16 cellular contexts compared by ENCODE assay signal in genomic region chr12:92784356-92784755, GRCh38.
A peak's percentile ranks its signal among the peaks of the same experiment; 100 is the strongest.
DNase-seq lines count a peak whose midpoint lies in the region; ATAC-seq and TF ChIP-seq lines count a peak whose summit lies in the region.
"Had no signal": no experiment of that assay in that cellular context is flagged by ENCODE, and none has a peak within 500 bp of the region (broad histone marks: within the 10 kb centered on the region; RNA-seq: fewer than 3 reads in every experiment).

No MANE protein-coding gene starts in this region.

- H2AFZ ChIP-seq in GM23248 (no peak overlapping the region), mesenchymal stem cell (ENCODE audit: low read depth, low read length) (no peak overlapping the region)

- intact Hi-C loops in left ventricle myocardium inferior (cut with micrococcal nuclease) = loop anchor here (10.0 kb wide), 1 partner anchor 640 kb away; no protein-coding TSS in a partner anchor
- intact Hi-C loops in activated T-helper 1 cell treated with anti-CD3 and anti-CD28 coated beads, Interleukin-12 subunit alpha, Interleukin-12 subunit beta, Interleukin-2, Interleukin-4 antibody, amounts not matched to agents 30 ng/mL and 10 ng/mL and 1 ng/mL, durations not matched to agents 14 hours and 24 hours and 36 hours (cut with micrococcal nuclease) = no loop called here

- H3K36me3 ChIP-seq in GM23248 (ENCODE audit: low read depth) (peaks cover 18% of the 10 kb centered on the region), mesenchymal stem cell (ENCODE audit: control insufficient read depth in 1 of 2, insufficient read depth in 2 of 2, low read depth in 1 of 2, low read length in 2 of 2) (peaks cover 0 to 75% of the 10 kb centered on the region in 2 experiments), left ventricle myocardium inferior (peaks cover 18% of the 10 kb centered on the region)

- H3K27ac ChIP-seq in GM23248 (peak overlapping the region; percentile 28), mesenchymal stem cell (ENCODE audit: low read length, poor library complexity, severe bottlenecking) (peak overlapping the region; percentile 72), left ventricle myocardium inferior (replicated peaks) (no peak overlapping the region)
- H3K27ac ChIP-seq: esophagus muscularis mucosa, SJSA1, testis had no signal

- H3K14ac ChIP-seq in mesenchymal stem cell (ENCODE audit: low read length in 2 of 2) = no peak overlapping the region

- H4K20me1 ChIP-seq in GM23248 (ENCODE audit: insufficient read depth) = no peaks in the 10 kb centered on the region

- H3K27me3 ChIP-seq in GM23248 (replicated peaks; ENCODE audit: insufficient read depth) = no peaks in the 10 kb centered on the region
- no peaks in the 10 kb centered on the region for H3K27me3 ChIP-seq in mesenchymal stem cell (ENCODE audit: control insufficient read depth in 1 of 2, insufficient read depth in 1 of 2, low read length in 2 of 2)
- no peaks in the 10 kb centered on the region for H3K27me3 ChIP-seq in left ventricle myocardium inferior (ENCODE audit: low read depth)
- H3K27me3 ChIP-seq: esophagus muscularis mucosa, SJSA1, testis had no signal

- peaks cover 6% of the 10 kb centered on the region for H3K36me3 Mint-ChIP-seq in activated T-helper 1 cell treated with anti-CD3 and anti-CD28 coated beads, Interleukin-12 subunit alpha, Interleukin-12 subunit beta, Interleukin-2, Interleukin-4 antibody, amounts not matched to agents 30 ng/mL and 10 ng/mL and 1 ng/mL, durations not matched to agents 14 hours and 24 hours and 36 hours (ENCODE audit: low read depth)

- no peak overlapping the region for H4K8ac ChIP-seq in mesenchymal stem cell (ENCODE audit: low read length)

- no peaks in the 10 kb centered on the region for H3K9me3 ChIP-seq in GM23248 (ENCODE audit: low read depth)
- no peaks in the 10 kb centered on the region for H3K9me3 ChIP-seq in mesenchymal stem cell (ENCODE audit: control insufficient read depth, low read length)
- H3K9me3 ChIP-seq in left ventricle myocardium inferior (replicated peaks) = no peaks in the 10 kb centered on the region
- H3K9me3 ChIP-seq: esophagus muscularis mucosa, SJSA1, testis had no signal

- no peak overlapping the region for H3K4me3 Mint-ChIP-seq in activated T-helper 1 cell treated with anti-CD3 and anti-CD28 coated beads, Interleukin-12 subunit alpha, Interleukin-12 subunit beta, Interleukin-2, Interleukin-4 antibody, amounts not matched to agents 30 ng/mL and 10 ng/mL and 1 ng/mL, durations not matched to agents 14 hours and 24 hours and 36 hours
- H3K4me3 Mint-ChIP-seq: activated naive CD8-positive, alpha-beta T cell treated with anti-CD3 and anti-CD28 coated beads for 36 hours; naive thymus-derived CD8-positive, alpha-beta T cell had no signal

- no peak overlapping the region for H2BK120ac ChIP-seq in mesenchymal stem cell (ENCODE audit: low read depth, low read length)

- in situ Hi-C loops in GM23248 (cut with MboI) = no loop called here

- H3K23ac ChIP-seq in mesenchymal stem cell (ENCODE audit: low read length in 2 of 2) = no peak overlapping the region

- no peak overlapping the region for H3K4me3 ChIP-seq in GM23248
- H3K4me3 ChIP-seq in choroid plexus epithelial cell (ENCODE audit: low read depth, low read length) = no peak overlapping the region
- no peak overlapping the region for H3K4me3 ChIP-seq in mesenchymal stem cell (ENCODE audit: insufficient read depth in 1 of 2, low read depth in 1 of 2, low read length in 2 of 2)
- no peak overlapping the region for H3K4me3 ChIP-seq in left ventricle myocardium inferior
- H3K4me3 ChIP-seq: esophagus muscularis mucosa, K562, SJSA1, testis had no signal

- no peak overlapping the region for H4K91ac ChIP-seq in mesenchymal stem cell (ENCODE audit: low read length)

- H3K9me2 ChIP-seq in GM23248 (ENCODE audit: insufficient read depth) = no peaks in the 10 kb centered on the region

- H3K9me3 Mint-ChIP-seq in activated T-helper 1 cell treated with anti-CD3 and anti-CD28 coated beads, Interleukin-12 subunit alpha, Interleukin-12 subunit beta, Interleukin-2, Interleukin-4 antibody, amounts not matched to agents 30 ng/mL and 10 ng/mL and 1 ng/mL, durations not matched to agents 14 hours and 24 hours and 36 hours = no peaks in the 10 kb centered on the region
- H3K9me3 Mint-ChIP-seq: activated naive CD8-positive, alpha-beta T cell treated with anti-CD3 and anti-CD28 coated beads for 36 hours; naive thymus-derived CD8-positive, alpha-beta T cell had no signal

- H2BK5ac ChIP-seq in mesenchymal stem cell (ENCODE audit: low read depth, low read length, poor library complexity, severe bottlenecking) = no peak overlapping the region

- H3K79me1 ChIP-seq in mesenchymal stem cell (replicated peaks; ENCODE audit: low read length, poor library complexity, severe bottlenecking) = peaks cover 2% of the 10 kb centered on the region

- no peak overlapping the region for H2BK15ac ChIP-seq in mesenchymal stem cell (ENCODE audit: low read depth, poor library complexity, severe bottlenecking)

- peaks cover 12% of the 10 kb centered on the region; the same call in 1 of the 2 replicates for H3K79me2 ChIP-seq in GM23248 (ENCODE audit: insufficient read depth)

- peaks cover 4% of the 10 kb centered on the region for H3K4me1 Mint-ChIP-seq in activated T-helper 1 cell treated with anti-CD3 and anti-CD28 coated beads, Interleukin-12 subunit alpha, Interleukin-12 subunit beta, Interleukin-2, Interleukin-4 antibody, amounts not matched to agents 30 ng/mL and 10 ng/mL and 1 ng/mL, durations not matched to agents 14 hours and 24 hours and 36 hours (ENCODE audit: low read depth)
- H3K4me1 Mint-ChIP-seq: activated naive CD8-positive, alpha-beta T cell treated with anti-CD3 and anti-CD28 coated beads for 36 hours had no signal

- WGBS in GM23248 (ENCODE audit: low coverage in 1 of 2, low lambda C conversion rate in 2 of 2, missing lambda C conversion rate in 2 of 2), 2 experiments = 36 to 55% methylated on average over 1 of the region's 1 CpG
- WGBS in mesenchymal stem cell = 40% methylated on average over 1 of the region's 1 CpG

- no peaks in the 10 kb centered on the region for H3K27me3 Mint-ChIP-seq in activated T-helper 1 cell treated with anti-CD3 and anti-CD28 coated beads, Interleukin-12 subunit alpha, Interleukin-12 subunit beta, Interleukin-2, Interleukin-4 antibody, amounts not matched to agents 30 ng/mL and 10 ng/mL and 1 ng/mL, durations not matched to agents 14 hours and 24 hours and 36 hours (ENCODE audit: insufficient read depth)
- H3K27me3 Mint-ChIP-seq: activated naive CD8-positive, alpha-beta T cell treated with anti-CD3 and anti-CD28 coated beads for 36 hours; naive thymus-derived CD8-positive, alpha-beta T cell had no signal

- H3K9ac ChIP-seq in GM23248 (peak overlapping the region; percentile 14; the same call in 1 of the 2 replicates), mesenchymal stem cell (ENCODE audit: low read length) (peak overlapping the region; percentile 78)

- H3K4me2 ChIP-seq in GM23248 (ENCODE audit: unreplicated experiment) (no peak overlapping the region), mesenchymal stem cell (ENCODE audit: low read length, poor library complexity, severe bottlenecking) (no peak overlapping the region)

- H3K27ac Mint-ChIP-seq in activated T-helper 1 cell treated with anti-CD3 and anti-CD28 coated beads, Interleukin-12 subunit alpha, Interleukin-12 subunit beta, Interleukin-2, Interleukin-4 antibody, amounts not matched to agents 30 ng/mL and 10 ng/mL and 1 ng/mL, durations not matched to agents 14 hours and 24 hours and 36 hours = no peak overlapping the region
- H3K27ac Mint-ChIP-seq: activated naive CD8-positive, alpha-beta T cell treated with anti-CD3 and anti-CD28 coated beads for 36 hours had no signal

- ATAC-seq in HG03442 (IDR thresholded peaks at IDR 0.05; ENCODE audit: unreplicated experiment) = no peak

- H3K18ac ChIP-seq in mesenchymal stem cell (ENCODE audit: low read depth in 1 of 2, low read length in 2 of 2) = no peak overlapping the region

- H2AK5ac ChIP-seq in mesenchymal stem cell (ENCODE audit: low read length, severe bottlenecking) = no peak overlapping the region

- H3K4ac ChIP-seq in mesenchymal stem cell (ENCODE audit: low read depth in 1 of 2, low read length in 2 of 2) = no peak overlapping the region

- H2BK12ac ChIP-seq in mesenchymal stem cell (ENCODE audit: low read length in 2 of 2) = no peak overlapping the region

- H3K4me1 ChIP-seq in GM23248 (ENCODE audit: insufficient read depth) = peaks cover 32% of the 10 kb centered on the region
- H3K4me1 ChIP-seq in mesenchymal stem cell (ENCODE audit: control insufficient read depth, insufficient read depth, low read depth, low read length) = no peaks in the 10 kb centered on the region
- H3K4me1 ChIP-seq in left ventricle myocardium inferior = peaks cover 25% of the 10 kb centered on the region
- H3K4me1 ChIP-seq: esophagus muscularis mucosa, SJSA1, testis had no signal

- DNase-seq in AG08396 (ENCODE audit: low spot score) (peak; percentile 39), GM23248 (peak; percentile 18), choroid plexus epithelial cell (ENCODE audit: low read depth) (peak; percentile 63), mesenchymal stem cell (peak; percentile 57), HuH-7.5 (ENCODE audit: low spot score) (no peak), left ventricle myocardium inferior (no peak)
- no peak for DNase-seq in activated T-helper 1 cell treated with anti-CD3 and anti-CD28 coated beads, Interleukin-12 subunit alpha, Interleukin-12 subunit beta, Interleukin-2, Interleukin-4 antibody, amounts not matched to agents 30 ng/mL and 10 ng/mL and 1 ng/mL, durations not matched to agents 14 hours and 24 hours and 36 hours (ENCODE audit: low spot score)
- DNase-seq: activated naive CD8-positive, alpha-beta T cell treated with anti-CD3 and anti-CD28 coated beads for 36 hours; GOT3; left ventricle myocardium superior; testis had no signal

- H3F3A ChIP-seq in GM23248 (ENCODE audit: insufficient read depth) = peaks cover 20% of the 10 kb centered on the region

- no peak for TF ChIP-seq CTCF in choroid plexus epithelial cell (conservative IDR thresholded peaks at IDR 0.05; ENCODE audit: low read depth, low read length)
- TF ChIP-seq CTCF in left ventricle myocardium inferior (IDR thresholded peaks at IDR 0.05; ENCODE audit: borderline replicate concordance) = no peak

Comparison
In these comparisons a context has a peak if more than half of its experiments do, and no peak if none do; other contexts are left out.
1. DNase-seq: peak in AG08396 (single experiment), GM23248 (single experiment), choroid plexus epithelial cell (single experiment) and mesenchymal stem cell (single experiment); none in HuH-7.5 (single experiment), left ventricle myocardium inferior (single experiment) and activated T-helper 1 cell treated with anti-CD3 and anti-CD28 coated beads, Interleukin-12 subunit alpha, Interleukin-12 subunit beta, Interleukin-2, Interleukin-4 antibody, amounts not matched to agents 30 ng/mL and 10 ng/mL and 1 ng/mL, durations not matched to agents 14 hours and 24 hours and 36 hours (single experiment).